Comparison of ENCODE assay signal across 1 cellular context in the genomic region with DNA sequence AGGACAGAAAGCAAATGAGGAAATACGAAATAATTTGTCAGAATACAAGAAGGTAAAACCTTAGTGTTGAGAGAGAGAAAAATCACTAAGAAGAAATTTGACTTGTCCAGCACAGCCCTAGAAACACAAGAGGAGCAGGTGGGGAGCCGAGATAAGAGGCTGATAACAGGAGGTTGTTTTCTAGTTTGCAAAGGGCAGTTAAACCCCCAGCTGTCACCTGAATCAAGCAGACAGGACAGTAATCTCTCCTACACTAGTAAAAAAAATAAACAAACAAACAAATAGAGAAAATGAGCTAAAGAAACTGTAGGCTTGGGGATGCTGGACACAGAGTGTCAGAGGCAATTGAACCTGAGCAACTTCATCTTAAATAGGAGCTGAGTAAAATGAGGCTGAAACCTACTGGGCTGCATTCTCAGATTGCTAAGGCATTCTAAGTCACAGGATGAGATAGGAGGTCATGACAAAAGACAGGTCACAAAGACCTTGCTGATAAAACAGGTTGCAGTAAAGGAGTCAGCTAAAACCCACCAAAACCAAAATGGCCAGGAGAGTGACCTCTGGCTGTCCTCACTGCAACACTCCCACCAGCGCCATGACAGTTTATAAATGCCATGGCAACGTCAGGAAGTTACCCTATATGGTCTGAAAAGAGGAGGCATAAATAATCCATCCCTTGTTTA.
A peak's percentile ranks its signal among the peaks of the same experiment; 100 is the strongest.
TF ChIP-seq lines count a peak whose summit lies in the region.

No MANE protein-coding gene starts in this region.

TF ChIP-seq in K562, 482 proteins besides CTCF, POLR2A, EP300 and RAD21 (continued from another document and continues in another):
- TF ChIP-seq ZBTB40 (IDR thresholded peaks at IDR 0.05), result no peak
- no peak for TF ChIP-seq ZBTB40 (CRISPR knock-in tag; IDR thresholded peaks at IDR 0.05)
- TF ChIP-seq, protein P1, sequence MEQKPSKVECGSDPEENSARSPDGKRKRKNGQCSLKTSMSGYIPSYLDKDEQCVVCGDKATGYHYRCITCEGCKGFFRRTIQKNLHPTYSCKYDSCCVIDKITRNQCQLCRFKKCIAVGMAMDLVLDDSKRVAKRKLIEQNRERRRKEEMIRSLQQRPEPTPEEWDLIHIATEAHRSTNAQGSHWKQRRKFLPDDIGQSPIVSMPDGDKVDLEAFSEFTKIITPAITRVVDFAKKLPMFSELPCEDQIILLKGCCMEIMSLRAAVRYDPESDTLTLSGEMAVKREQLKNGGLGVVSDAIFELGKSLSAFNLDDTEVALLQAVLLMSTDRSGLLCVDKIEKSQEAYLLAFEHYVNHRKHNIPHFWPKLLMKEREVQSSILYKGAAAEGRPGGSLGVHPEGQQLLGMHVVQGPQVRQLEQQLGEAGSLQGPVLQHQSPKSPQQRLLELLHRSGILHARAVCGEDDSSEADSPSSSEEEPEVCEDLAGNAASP (IDR thresholded peaks at IDR 0.05), result no peak
- no peak for TF ChIP-seq PHF8 (IDR thresholded peaks at IDR 0.05; ENCODE audit: borderline replicate concordance, low read length)
- 0 out of 4 replicates have a peak, but pooled peaks of 1 of the 2 experiments have one; percentile 60 for TF ChIP-seq HDAC1 (IDR thresholded peaks at IDR 0.05)
- no peak for TF ChIP-seq MGA (IDR thresholded peaks at IDR 0.05)
- TF ChIP-seq MBD1 (CRISPR knock-in tag; IDR thresholded peaks at IDR 0.05), result no peak
- no peak for TF ChIP-seq ZNF561 (CRISPR knock-in tag; conservative IDR thresholded peaks at IDR 0.05)
- TF ChIP-seq SNRNP70 (optimal IDR thresholded peaks at IDR 0.05; ENCODE audit: low read depth, low read length), result no peak
- no peak for TF ChIP-seq UBTF (IDR thresholded peaks at IDR 0.05; ENCODE audit: borderline replicate concordance in 1 of 2, low read depth in 2 of 2, low read length in 2 of 2)
- TF ChIP-seq PTBP1 (IDR thresholded peaks at IDR 0.05; ENCODE audit: low read depth, low read length), result no peak
- no peak for TF ChIP-seq HBP1 (CRISPR knock-in tag; IDR thresholded peaks at IDR 0.05)
- no peak for TF ChIP-seq SRSF1 (IDR thresholded peaks at IDR 0.05; ENCODE audit: low read depth, low read length)
- TF ChIP-seq HOXB6 (CRISPR knock-in tag; IDR thresholded peaks at IDR 0.05; ENCODE audit: borderline replicate concordance), result no peak
- TF ChIP-seq DDX20 (tag; IDR thresholded peaks at IDR 0.05; ENCODE audit: low read depth), result no peak
- TF ChIP-seq ERF (CRISPR knock-in tag; IDR thresholded peaks at IDR 0.05), result no peak
